Comparison of ENCODE assay signal across 11 cellular contexts in genomic region chr10:79101560-79101971, GRCh38. TPM values are rescaled to one million over a fixed set of nuclear protein-coding genes. Genes with fewer than 3 reads are reported as not detected.
DNase-seq lines count a peak whose midpoint lies in the region; ATAC-seq and TF ChIP-seq lines count a peak whose summit lies in the region.
"Had no signal": no experiment of that assay in that cellular context is flagged by ENCODE, and none has a peak within 500 bp of the region (broad histone marks: within the 10 kb centered on the region; RNA-seq: fewer than 3 reads in every experiment).

No MANE protein-coding gene starts in this region.

- ATAC-seq in gastrocnemius medialis (peak; percentile 29 to 63), HG02840 (IDR thresholded peaks at IDR 0.05; ENCODE audit: low FRiP score, unreplicated experiment) (no peak)

- TF ChIP-seq CTCF in fibroblast of lung (conservative IDR thresholded peaks at IDR 0.05 in 1 of 2, IDR thresholded peaks at IDR 0.05 in 1 of 2; ENCODE audit: low read depth in 1 of 2, low read length in 2 of 2) (no peak), gastrocnemius medialis (IDR thresholded peaks at IDR 0.05 in 4 of 5, conservative IDR thresholded peaks at IDR 0.05 in 1 of 5) (no peak)

- H4K20me1 ChIP-seq in GM23248 (ENCODE audit: insufficient read depth) (peaks cover 23% of the 10 kb centered on the region), fibroblast of lung (ENCODE audit: control insufficient read depth, extremely low read depth, insufficient read depth, low read length) (no peaks in the 10 kb centered on the region)

- intact Hi-C loops in gastrocnemius medialis (cut with DNase I; ENCODE audit: low total_unique reads) = no loop called here

- H3K9me3 ChIP-seq in GM23248 (ENCODE audit: low read depth) (no peaks in the 10 kb centered on the region), fibroblast of lung (ENCODE audit: control insufficient read depth, insufficient read depth, low read depth, low read length) (no peaks in the 10 kb centered on the region), gastrocnemius medialis (no peaks in the 10 kb centered on the region)

- DNase-seq in GM23248 = no peak
- DNase-seq in NCI-H774 (lab: John Stamatoyannopoulos, UW) = peak; percentile 33
- no peak for DNase-seq in fibroblast of lung (ENCODE audit: low read depth in 2 of 2)
- DNase-seq in gastrocnemius medialis = peak in 1 of 2 donors; percentile 56
- DNase-seq in activated T-cell treated with anti-CD3 and anti-CD28 coated beads, Interleukin-2, amount 50 U/mL, for 48 hours = no peak
- DNase-seq in islet precursor cell = no peak
- no peak for DNase-seq in H4 (ENCODE audit: low spot score)
- DNase-seq: DMS79; effector CD8-positive, alpha-beta T cell; MM.1S had no signal

- H3K4me1 ChIP-seq in GM23248 (ENCODE audit: insufficient read depth) (peaks cover 70% of the 10 kb centered on the region), fibroblast of lung (ENCODE audit: control insufficient read depth, extremely low read depth, insufficient read depth, low read length) (peaks cover 49% of the 10 kb centered on the region), gastrocnemius medialis (peaks cover 94 to 100% of the 10 kb centered on the region in 2 donors)

- in situ Hi-C loops in GM23248 (cut with MboI) = no loop called here
- in situ Hi-C loops in gastrocnemius medialis (cut with MboI; ENCODE audit: low sequenced_read_pairs in 4 of 4) = no loop called here

- no peaks in the 10 kb centered on the region for H3K9me2 ChIP-seq in GM23248 (ENCODE audit: insufficient read depth)

- H3K9ac ChIP-seq in GM23248 (peak overlapping the region; percentile 34), fibroblast of lung (ENCODE audit: insufficient read depth, low read length) (no peak overlapping the region)

- H3F3A ChIP-seq in GM23248 (ENCODE audit: insufficient read depth) = peaks cover 11% of the 10 kb centered on the region; the same call in 1 of the 2 replicates

- H3K4me3 ChIP-seq in GM23248 (no peak overlapping the region), fibroblast of lung (replicated peaks in 1 of 4; ENCODE audit: control extremely low read depth in 1 of 4, insufficient read depth in 1 of 4, low read depth in 3 of 4, low read length in 4 of 4) (no peak overlapping the region), gastrocnemius medialis (no peak overlapping the region)

- H3K4me2 ChIP-seq in GM23248 (ENCODE audit: unreplicated experiment) = no peak overlapping the region
- H3K4me2 ChIP-seq in fibroblast of lung (ENCODE audit: extremely low read depth, insufficient read depth, low read length) = peak overlapping the region; percentile 67

- H3K27ac ChIP-seq in GM23248 = peak overlapping the region; percentile 40
- H3K27ac ChIP-seq in fibroblast of lung (ENCODE audit: insufficient read depth, low read length) = peak overlapping the region; percentile 71
- peak overlapping the region; percentile 75 to 84 (median 78) for H3K27ac ChIP-seq in gastrocnemius medialis

- H3K79me2 ChIP-seq in GM23248 (ENCODE audit: insufficient read depth) (peaks cover 100% of the 10 kb centered on the region), fibroblast of lung (ENCODE audit: control insufficient read depth, insufficient read depth, low read length) (peaks cover 98% of the 10 kb centered on the region)

- TF ChIP-seq POLR2A in gastrocnemius medialis (IDR thresholded peaks at IDR 0.05) = no peak

- 58 to 66% methylated on average over 10 to 11 of the region's 11 CpGs for WGBS in GM23248 (ENCODE audit: low coverage in 1 of 2, low lambda C conversion rate in 2 of 2, missing lambda C conversion rate in 2 of 2), 2 experiments

- H3K27me3 ChIP-seq in GM23248 (replicated peaks; ENCODE audit: insufficient read depth) = no peaks in the 10 kb centered on the region
- H3K27me3 ChIP-seq in fibroblast of lung (ENCODE audit: control insufficient read depth, insufficient read depth, low read length) = no peaks in the 10 kb centered on the region
- H3K27me3 ChIP-seq in gastrocnemius medialis = no peaks in the 10 kb centered on the region

- H3K36me3 ChIP-seq in GM23248 (ENCODE audit: low read depth) (no peaks in the 10 kb centered on the region), fibroblast of lung (ENCODE audit: control insufficient read depth, insufficient read depth, low read length) (no peaks in the 10 kb centered on the region), gastrocnemius medialis (no peaks in the 10 kb centered on the region)

- H2AFZ ChIP-seq in GM23248 (no peak overlapping the region), fibroblast of lung (ENCODE audit: low read length) (no peak overlapping the region)

RNA-seq across cellular contexts. Expression of gene ZMIZ1, which starts 32.8 kb away (rescaled TPM):
- 26.6 and 28.4 TPM in 2 replicates for total RNA-seq in GM23248 (2014; rRNA removed; shearing (Covaris generic))
- polyA plus RNA-seq in GM23248 (2016; fragmentation: Nextera tagmentation; extraction: Ambion mirVana) = 20.9 and 21.9 TPM in 2 replicates
- total RNA-seq in fibroblast of lung = 20.0 and 30.6 TPM in 2 replicates
- polyA plus RNA-seq in fibroblast of lung = 6.3 and 18.1 TPM in 2 replicates
- polyA plus RNA-seq in fibroblast of lung (2012) = 23.2 and 46.8 TPM in 2 replicates
- 130 and 178 TPM in 2 replicates for polyA minus RNA-seq in fibroblast of lung (ENCODE audit: low replicate concordance)
- total RNA-seq in gastrocnemius medialis = 10 to 100 TPM; 22.7 to 37.5 (median 31.7) TPM
- 10.9 and 13.5 TPM in 2 replicates for total RNA-seq in H4 (2014; rRNA removed; shearing (Covaris generic))
